2 cellular contexts compared by ENCODE assay signal in genomic region chr1:2632561-2633361, GRCh38.
TF ChIP-seq lines count a peak whose summit lies in the region.

A gene with protein sequence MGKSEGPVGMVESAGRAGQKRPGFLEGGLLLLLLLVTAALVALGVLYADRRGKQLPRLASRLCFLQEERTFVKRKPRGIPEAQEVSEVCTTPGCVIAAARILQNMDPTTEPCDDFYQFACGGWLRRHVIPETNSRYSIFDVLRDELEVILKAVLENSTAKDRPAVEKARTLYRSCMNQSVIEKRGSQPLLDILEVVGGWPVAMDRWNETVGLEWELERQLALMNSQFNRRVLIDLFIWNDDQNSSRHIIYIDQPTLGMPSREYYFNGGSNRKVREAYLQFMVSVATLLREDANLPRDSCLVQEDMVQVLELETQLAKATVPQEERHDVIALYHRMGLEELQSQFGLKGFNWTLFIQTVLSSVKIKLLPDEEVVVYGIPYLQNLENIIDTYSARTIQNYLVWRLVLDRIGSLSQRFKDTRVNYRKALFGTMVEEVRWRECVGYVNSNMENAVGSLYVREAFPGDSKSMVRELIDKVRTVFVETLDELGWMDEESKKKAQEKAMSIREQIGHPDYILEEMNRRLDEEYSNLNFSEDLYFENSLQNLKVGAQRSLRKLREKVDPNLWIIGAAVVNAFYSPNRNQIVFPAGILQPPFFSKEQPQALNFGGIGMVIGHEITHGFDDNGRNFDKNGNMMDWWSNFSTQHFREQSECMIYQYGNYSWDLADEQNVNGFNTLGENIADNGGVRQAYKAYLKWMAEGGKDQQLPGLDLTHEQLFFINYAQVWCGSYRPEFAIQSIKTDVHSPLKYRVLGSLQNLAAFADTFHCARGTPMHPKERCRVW (minus strand): TSS chr1:2633016. CDS start chr1:2629484, 3,532 bp downstream.

TF ChIP-seq in GM23338, 12 proteins besides CTCF, POLR2A, EP300 and RAD21:
- TF ChIP-seq, protein P1, sequence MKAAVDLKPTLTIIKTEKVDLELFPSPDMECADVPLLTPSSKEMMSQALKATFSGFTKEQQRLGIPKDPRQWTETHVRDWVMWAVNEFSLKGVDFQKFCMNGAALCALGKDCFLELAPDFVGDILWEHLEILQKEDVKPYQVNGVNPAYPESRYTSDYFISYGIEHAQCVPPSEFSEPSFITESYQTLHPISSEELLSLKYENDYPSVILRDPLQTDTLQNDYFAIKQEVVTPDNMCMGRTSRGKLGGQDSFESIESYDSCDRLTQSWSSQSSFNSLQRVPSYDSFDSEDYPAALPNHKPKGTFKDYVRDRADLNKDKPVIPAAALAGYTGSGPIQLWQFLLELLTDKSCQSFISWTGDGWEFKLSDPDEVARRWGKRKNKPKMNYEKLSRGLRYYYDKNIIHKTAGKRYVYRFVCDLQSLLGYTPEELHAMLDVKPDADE (IDR thresholded peaks at IDR 0.05) = no peak
- TF ChIP-seq ZNF114 (CRISPR knock-in tag; IDR thresholded peaks at IDR 0.05) (no peak), ZNF331 (CRISPR knock-in tag; IDR thresholded peaks at IDR 0.05; ENCODE audit: low read depth) (no peak), STAT1 (IDR thresholded peaks at IDR 0.05; ENCODE audit: unreplicated experiment) (no peak)
- TF ChIP-seq, protein P2, sequence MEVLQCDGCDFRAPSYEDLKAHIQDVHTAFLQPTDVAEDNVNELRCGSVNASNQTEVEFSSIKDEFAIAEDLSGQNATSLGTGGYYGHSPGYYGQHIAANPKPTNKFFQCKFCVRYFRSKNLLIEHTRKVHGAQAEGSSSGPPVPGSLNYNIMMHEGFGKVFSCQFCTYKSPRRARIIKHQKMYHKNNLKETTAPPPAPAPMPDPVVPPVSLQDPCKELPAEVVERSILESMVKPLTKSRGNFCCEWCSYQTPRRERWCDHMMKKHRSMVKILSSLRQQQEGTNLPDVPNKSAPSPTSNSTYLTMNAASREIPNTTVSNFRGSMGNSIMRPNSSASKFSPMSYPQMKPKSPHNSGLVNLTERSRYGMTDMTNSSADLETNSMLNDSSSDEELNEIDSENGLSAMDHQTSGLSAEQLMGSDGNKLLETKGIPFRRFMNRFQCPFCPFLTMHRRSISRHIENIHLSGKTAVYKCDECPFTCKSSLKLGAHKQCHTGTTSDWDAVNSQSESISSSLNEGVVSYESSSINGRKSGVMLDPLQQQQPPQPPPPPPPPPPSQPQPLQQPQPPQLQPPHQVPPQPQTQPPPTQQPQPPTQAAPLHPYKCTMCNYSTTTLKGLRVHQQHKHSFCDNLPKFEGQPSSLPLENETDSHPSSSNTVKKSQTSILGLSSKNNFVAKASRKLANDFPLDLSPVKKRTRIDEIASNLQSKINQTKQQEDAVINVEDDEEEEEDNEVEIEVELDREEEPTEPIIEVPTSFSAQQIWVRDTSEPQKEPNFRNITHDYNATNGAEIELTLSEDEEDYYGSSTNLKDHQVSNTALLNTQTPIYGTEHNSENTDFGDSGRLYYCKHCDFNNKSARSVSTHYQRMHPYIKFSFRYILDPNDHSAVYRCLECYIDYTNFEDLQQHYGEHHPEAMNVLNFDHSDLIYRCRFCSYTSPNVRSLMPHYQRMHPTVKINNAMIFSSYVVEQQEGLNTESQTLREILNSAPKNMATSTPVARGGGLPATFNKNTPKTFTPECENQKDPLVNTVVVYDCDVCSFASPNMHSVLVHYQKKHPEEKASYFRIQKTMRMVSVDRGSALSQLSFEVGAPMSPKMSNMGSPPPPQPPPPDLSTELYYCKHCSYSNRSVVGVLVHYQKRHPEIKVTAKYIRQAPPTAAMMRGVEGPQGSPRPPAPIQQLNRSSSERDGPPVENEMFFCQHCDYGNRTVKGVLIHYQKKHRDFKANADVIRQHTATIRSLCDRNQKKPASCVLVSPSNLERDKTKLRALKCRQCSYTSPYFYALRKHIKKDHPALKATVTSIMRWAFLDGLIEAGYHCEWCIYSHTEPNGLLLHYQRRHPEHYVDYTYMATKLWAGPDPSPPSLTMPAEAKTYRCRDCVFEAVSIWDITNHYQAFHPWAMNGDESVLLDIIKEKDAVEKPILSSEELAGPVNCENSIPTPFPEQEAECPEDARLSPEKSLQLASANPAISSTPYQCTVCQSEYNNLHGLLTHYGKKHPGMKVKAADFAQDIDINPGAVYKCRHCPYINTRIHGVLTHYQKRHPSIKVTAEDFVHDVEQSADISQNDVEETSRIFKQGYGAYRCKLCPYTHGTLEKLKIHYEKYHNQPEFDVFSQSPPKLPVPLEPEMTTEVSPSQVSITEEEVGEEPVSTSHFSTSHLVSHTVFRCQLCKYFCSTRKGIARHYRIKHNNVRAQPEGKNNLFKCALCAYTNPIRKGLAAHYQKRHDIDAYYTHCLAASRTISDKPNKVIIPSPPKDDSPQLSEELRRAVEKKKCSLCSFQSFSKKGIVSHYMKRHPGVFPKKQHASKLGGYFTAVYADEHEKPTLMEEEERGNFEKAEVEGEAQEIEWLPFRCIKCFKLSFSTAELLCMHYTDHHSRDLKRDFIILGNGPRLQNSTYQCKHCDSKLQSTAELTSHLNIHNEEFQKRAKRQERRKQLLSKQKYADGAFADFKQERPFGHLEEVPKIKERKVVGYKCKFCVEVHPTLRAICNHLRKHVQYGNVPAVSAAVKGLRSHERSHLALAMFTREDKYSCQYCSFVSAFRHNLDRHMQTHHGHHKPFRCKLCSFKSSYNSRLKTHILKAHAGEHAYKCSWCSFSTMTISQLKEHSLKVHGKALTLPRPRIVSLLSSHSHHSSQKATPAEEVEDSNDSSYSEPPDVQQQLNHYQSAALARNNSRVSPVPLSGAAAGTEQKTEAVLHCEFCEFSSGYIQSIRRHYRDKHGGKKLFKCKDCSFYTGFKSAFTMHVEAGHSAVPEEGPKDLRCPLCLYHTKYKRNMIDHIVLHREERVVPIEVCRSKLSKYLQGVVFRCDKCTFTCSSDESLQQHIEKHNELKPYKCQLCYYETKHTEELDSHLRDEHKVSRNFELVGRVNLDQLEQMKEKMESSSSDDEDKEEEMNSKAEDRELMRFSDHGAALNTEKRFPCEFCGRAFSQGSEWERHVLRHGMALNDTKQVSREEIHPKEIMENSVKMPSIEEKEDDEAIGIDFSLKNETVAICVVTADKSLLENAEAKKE (CRISPR knock-in tag; IDR thresholded peaks at IDR 0.05) = no peak

TF ChIP-seq in SK-N-SH, 30 proteins besides CTCF, POLR2A, EP300 and RAD21:
- TF ChIP-seq, protein P3, sequence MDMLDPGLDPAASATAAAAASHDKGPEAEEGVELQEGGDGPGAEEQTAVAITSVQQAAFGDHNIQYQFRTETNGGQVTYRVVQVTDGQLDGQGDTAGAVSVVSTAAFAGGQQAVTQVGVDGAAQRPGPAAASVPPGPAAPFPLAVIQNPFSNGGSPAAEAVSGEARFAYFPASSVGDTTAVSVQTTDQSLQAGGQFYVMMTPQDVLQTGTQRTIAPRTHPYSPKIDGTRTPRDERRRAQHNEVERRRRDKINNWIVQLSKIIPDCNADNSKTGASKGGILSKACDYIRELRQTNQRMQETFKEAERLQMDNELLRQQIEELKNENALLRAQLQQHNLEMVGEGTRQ (IDR thresholded peaks at IDR 0.05; ENCODE audit: borderline replicate concordance, low read depth, low read length) = no peak
- TF ChIP-seq GABPA (IDR thresholded peaks at IDR 0.05; ENCODE audit: low read depth) (no peak), SMC3 (IDR thresholded peaks at IDR 0.05; ENCODE audit: low read depth, low read length) (no peak), ZBTB33 (IDR thresholded peaks at IDR 0.05; ENCODE audit: borderline replicate concordance, low read depth) (no peak), IRF3 (IDR thresholded peaks at IDR 0.05; ENCODE audit: low read depth, low read length) (no peak), JUND (IDR thresholded peaks at IDR 0.05) (no peak), MXI1 (IDR thresholded peaks at IDR 0.05; ENCODE audit: low read depth, low read length) (no peak), SIN3A (IDR thresholded peaks at IDR 0.05; ENCODE audit: borderline replicate concordance, low read depth, low read length) (no peak), TCF12 (IDR thresholded peaks at IDR 0.05) (no peak), POLR2AphosphoS5 (IDR thresholded peaks at IDR 0.05; ENCODE audit: low read depth, low read length) (no peak), EZH2phosphoT487 (IDR thresholded peaks at IDR 0.05; ENCODE audit: borderline replicate concordance, low read depth) (no peak), YY1 (IDR thresholded peaks at IDR 0.05; ENCODE audit: low read depth) (no peak), GATA2 (CRISPR knock-in tag; IDR thresholded peaks at IDR 0.05) (no peak), TAF1 (IDR thresholded peaks at IDR 0.05; ENCODE audit: borderline replicate concordance, low read depth, low read length) (no peak), MEF2A (IDR thresholded peaks at IDR 0.05; ENCODE audit: borderline replicate concordance, low read depth) (no peak), CHD2 (IDR thresholded peaks at IDR 0.05; ENCODE audit: low read length, partially characterized antibody) (no peak), TEAD4 (IDR thresholded peaks at IDR 0.05; ENCODE audit: borderline replicate concordance, insufficient read depth) (no peak)
